Comparison of ENCODE assay signal across 8 cellular contexts in genomic region chr7:24978837-24979469, GRCh38. TPM values are rescaled to one million over a fixed set of nuclear protein-coding genes. Genes with fewer than 3 reads are reported as not detected.
DNase-seq lines count a peak whose midpoint lies in the region; ATAC-seq and TF ChIP-seq lines count a peak whose summit lies in the region.

No MANE protein-coding gene starts in this region.

- peaks cover 44% of the 10 kb centered on the region for H4K20me1 ChIP-seq in Karpas-422 (ENCODE audit: insufficient read depth, low read depth, low read length)

- peak overlapping the region; percentile 81 for H3K4me2 ChIP-seq in Karpas-422 (ENCODE audit: low read depth, low read length, poor library complexity, severe bottlenecking)

- no peak overlapping the region for H2AFZ ChIP-seq in Karpas-422 (ENCODE audit: low read length)

- peak overlapping the region; percentile 73 for H3K4me3 ChIP-seq in Karpas-422 (ENCODE audit: low read length)
- H3K4me3 ChIP-seq in astrocyte of the spinal cord (ENCODE audit: low read depth, low read length), result peak overlapping the region; percentile 70
- peak overlapping the region; percentile 55 to 84 for H3K4me3 ChIP-seq in left lung
- peak overlapping the region; percentile 68 to 93 (median 77) for H3K4me3 ChIP-seq in tibial nerve

- TF ChIP-seq CTCF in astrocyte of the spinal cord (IDR thresholded peaks at IDR 0.05; ENCODE audit: low read depth, low read length) (no peak), left lung (IDR thresholded peaks at IDR 0.05) (no peak), tibial nerve (IDR thresholded peaks at IDR 0.05) (no peak)

- H3K27me3 ChIP-seq in Karpas-422 (ENCODE audit: low read length) (no peaks in the 10 kb centered on the region), left lung (peaks cover 0 to 39% of the 10 kb centered on the region in 2 donors), tibial nerve (no peaks in the 10 kb centered on the region)

- TF ChIP-seq POLR2A in tibial nerve (IDR thresholded peaks at IDR 0.05), result no peak

- WGBS in tibial nerve, 2 donors, result 31 to 35% methylated on average over 29 of the region's 29 CpGs

- intact Hi-C loops in left lung (cut with DNase I), result no loop called here

- H3K27ac ChIP-seq in Karpas-422 (ENCODE audit: low read length) (peak overlapping the region; percentile 84), left lung (peak overlapping the region; percentile 78 to 94), tibial nerve (peak overlapping the region; percentile 28 to 86 (median 81))

- peak overlapping the region; percentile 93 for H3K9ac ChIP-seq in Karpas-422 (ENCODE audit: low read length)

- H3K4me1 ChIP-seq in Karpas-422 (ENCODE audit: low read length) (peaks cover 71% of the 10 kb centered on the region), left lung (peaks cover 0 to 28% of the 10 kb centered on the region in 2 donors), tibial nerve (peaks cover 0 to 28% (median 5%) of the 10 kb centered on the region in 4 donors)

- peak; percentile 6 for DNase-seq in stimulated activated CD4-positive, alpha-beta T cell treated with anti-CD3 and anti-CD28 coated beads, Interleukin-12 subunit alpha, Interleukin-12 subunit beta, amount 100 ng/mL, for 4 hours
- DNase-seq in stimulated activated CD4-positive, alpha-beta T cell treated with anti-CD3 and anti-CD28 coated beads, Interleukin-2, amount 100 ng/mL, for 48 hours, result no peak
- DNase-seq in Karpas-422 (peak; percentile 68), astrocyte of the spinal cord (ENCODE audit: low read depth, low spot score) (peak; percentile 75), left lung (peak; percentile 42 to 78), tibial nerve (ENCODE audit: low spot score in 2 of 2) (no peak), NCI-H524 treated with DMSO at 0.1 percent for 48 hours (lab: John Stamatoyannopoulos, UW) (no peak), putamen (ENCODE audit: low spot score) (no peak)

- H3K36me3 ChIP-seq in Karpas-422 (ENCODE audit: insufficient read depth, low read length) (peaks cover 15% of the 10 kb centered on the region), left lung (no peaks in the 10 kb centered on the region), tibial nerve (no peaks in the 10 kb centered on the region)

- no peak for TF ChIP-seq EP300 in tibial nerve (IDR thresholded peaks at IDR 0.05)

- H3K9me3 ChIP-seq in Karpas-422 (ENCODE audit: low read length) (no peaks in the 10 kb centered on the region), left lung (no peaks in the 10 kb centered on the region), tibial nerve (no peaks in the 10 kb centered on the region)

- peak; percentile 0 for ATAC-seq in left lung

- H3K79me2 ChIP-seq in Karpas-422 (ENCODE audit: low read length), result peaks cover 64% of the 10 kb centered on the region

- H3K9me2 ChIP-seq in Karpas-422 (replicated peaks; ENCODE audit: insufficient read depth, low read length), result no peaks in the 10 kb centered on the region

- in situ Hi-C loops in astrocyte of the spinal cord (cut with HindIII; ENCODE audit: low sequenced_read_pairs), result no loop called here

RNA-seq across cellular contexts. Expression of gene OSBPL3, which starts 1.0 kb away (rescaled TPM):
- total RNA-seq in Karpas-422 (2014; rRNA removed; shearing (Covaris generic); ENCODE audit: low replicate concordance), result 120 and 149 TPM in 2 replicates
- 10 to 100 TPM; 21.4 to 30.5 TPM for total RNA-seq in left lung
- 1 to 10 TPM; 1.6 to 7.3 (median 5.3) TPM for total RNA-seq in tibial nerve

Comparison
In these comparisons a context has a peak if more than half of its experiments do, and no peak if none do; other contexts are left out.
1. DNase-seq: peak in stimulated activated CD4-positive, alpha-beta T cell treated with anti-CD3 and anti-CD28 coated beads, Interleukin-12 subunit alpha, Interleukin-12 subunit beta, amount 100 ng/mL, for 4 hours (single experiment), Karpas-422 (single experiment), astrocyte of the spinal cord (single experiment) and left lung (2 of 2); none in stimulated activated CD4-positive, alpha-beta T cell treated with anti-CD3 and anti-CD28 coated beads, Interleukin-2, amount 100 ng/mL, for 48 hours (0 of 2), tibial nerve (0 of 2), NCI-H524 treated with DMSO at 0.1 percent for 48 hours (single experiment) and putamen (single experiment).
2. Peak in every context shown above with its lines, with median percentiles within 50 percentile points of each other: H3K27ac ChIP-seq and H3K4me3 ChIP-seq.